ENCODE assay signal across 17 cellular contexts in the genomic region with DNA sequence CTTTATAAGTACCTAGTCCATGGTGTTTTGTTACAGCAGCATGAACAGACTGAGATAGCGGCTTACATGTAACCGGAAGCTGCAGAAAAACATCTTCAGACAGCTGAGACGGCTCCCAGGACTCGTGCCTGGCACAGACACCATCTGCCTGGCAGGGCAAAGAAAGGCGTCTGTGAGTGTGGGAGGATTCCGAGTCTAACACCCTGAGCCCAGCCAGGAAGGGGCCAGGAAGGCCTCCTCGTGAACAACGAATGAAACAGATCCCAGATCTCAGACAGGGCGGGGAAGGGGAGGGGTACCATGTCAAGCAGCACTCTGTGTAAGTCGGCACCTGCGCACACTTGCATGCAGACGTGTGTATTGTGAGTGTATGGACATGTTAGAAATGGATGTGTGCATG.
"Had no signal": no experiment of that assay in that cellular context is flagged by ENCODE, and none has a peak within 500 bp of the region (broad histone marks: within the 10 kb centered on the region; RNA-seq: fewer than 3 reads in every experiment).

No MANE protein-coding gene starts in this region.

- H3K27ac ChIP-seq: epithelial cell of prostate, neural progenitor cell, parathyroid adenoma, transverse colon had no signal

- DNase-seq: activated B cell treated with CpG ODN at 0.5 μM for 24 hours; activated CD4-positive, alpha-beta T cell treated with anti-CD3 and anti-CD28 coated beads, Interleukin-2, amount 10 ng/mL, durations not matched to agents 7 days and 5 days; activated CD8-positive, alpha-beta memory T cell treated with anti-CD3 and anti-CD28 coated beads, Interleukin-2, amount 50 U/mL, for 48 hours; activated gamma-delta T cell; activated T-cell treated with anti-CD3 and anti-CD28 coated beads, Interleukin-2, amount 50 U/mL, for 72 hours; central memory CD4-positive, alpha-beta T cell; effector memory CD8-positive, alpha-beta T cell; foreskin melanocyte; immature natural killer cell; left cardiac atrium; stimulated activated CD4-positive, alpha-beta T cell treated with anti-CD3 and anti-CD28 coated beads, Interleukin-4, amount 100 ng/mL, for 1 hour; stimulated activated naive CD4-positive, alpha-beta T cell; SW 1271; transverse colon had no signal
